11 cellular contexts compared by ENCODE assay signal in the genomic region with DNA sequence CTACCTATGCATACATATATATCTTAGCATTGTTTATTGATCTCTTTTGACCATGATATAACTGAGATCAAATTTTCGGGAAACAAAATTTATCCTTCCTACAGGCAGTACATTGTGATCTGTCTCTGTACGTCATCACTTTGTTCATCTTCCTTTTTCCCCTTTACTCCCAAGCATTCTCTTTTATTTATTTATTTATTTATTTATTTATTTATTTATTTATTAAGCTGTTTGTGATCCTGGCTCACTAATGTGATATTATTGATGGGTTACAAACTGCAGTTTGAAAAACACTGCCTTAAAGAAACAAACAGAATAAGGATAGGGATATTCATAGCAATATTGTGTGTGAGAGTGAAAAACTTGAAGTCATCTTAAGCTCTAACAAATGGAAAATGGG. TPM values are rescaled to one million over a fixed set of nuclear protein-coding genes. Genes with fewer than 3 reads are reported as not detected.
"Had no signal": no experiment of that assay in that cellular context is flagged by ENCODE, and none has a peak within 500 bp of the region (broad histone marks: within the 10 kb centered on the region; RNA-seq: fewer than 3 reads in every experiment).

No MANE protein-coding gene starts in this region.

- DNase-seq: IMR-90, KBM-7, KG1 had no signal

- H3K4me2 ChIP-seq: KMS-11 had no signal

- FAIRE-seq: HepG2, HTR-8/SVneo, K562 had no signal

- H3K9me3 Mint-ChIP-seq: IgD-negative memory B cell had no signal

- H3K9ac ChIP-seq: KMS-11 had no signal

- ATAC-seq: HepG2, K562 had no signal

- H3K27ac ChIP-seq: HL-60, KMS-11 had no signal

- H3K27ac Mint-ChIP-seq: IgD-negative memory B cell had no signal

- H3K4me3 Mint-ChIP-seq: IgD-negative memory B cell had no signal

- H3K4me3 ChIP-seq: K562 had no signal

RNA-seq across cellular contexts. Expression of a gene that starts 51.2 kb away (rescaled TPM):
- total RNA-seq: IMR-90, K562 had no signal
- polyA plus RNA-seq: IMR-90, K562 had no signal

RNA-seq across cellular contexts. Expression of a gene that starts 56.1 kb away (rescaled TPM):
- total RNA-seq: HepG2, HT-29, HT1080, IMR-90, K562 had no signal
- polyA plus RNA-seq: HepG2, IgD-negative memory B cell, IMR-90, K562 had no signal
